Comparison of ENCODE assay signal across 23 cellular contexts in genomic region chr13:52022355-52022754, GRCh38.
"Had no signal": no experiment of that assay in that cellular context is flagged by ENCODE, and none has a peak within 500 bp of the region (broad histone marks: within the 10 kb centered on the region; RNA-seq: fewer than 3 reads in every experiment).

No MANE protein-coding gene starts in this region.

- ATAC-seq: activated naive CD4-positive, alpha-beta T cell treated with anti-CD3 and anti-CD28 coated beads, Interleukin-2, amount 50 U/mL, for 72 hours; activated T-cell treated with anti-CD3 and anti-CD28 coated beads, Interleukin-2, amount 50 U/mL, for 72 hours; esophagus mucosa; WTC11 had no signal

- DNase-seq: activated CD4-positive, alpha-beta memory T cell treated with anti-CD3 and anti-CD28 coated beads, Interleukin-2, amount 10 ng/mL, durations not matched to agents 7 days and 5 days; activated CD4-positive, alpha-beta T cell treated with anti-CD3 and anti-CD28 coated beads for 1 hour; activated CD4-positive, alpha-beta T cell treated with anti-CD3 and anti-CD28 coated beads for 4 hours; activated CD4-positive, alpha-beta T cell treated with anti-CD3 and anti-CD28 coated beads, Interleukin-2, amount 10 ng/mL, durations not matched to agents 7 days and 5 days; activated CD4-positive, alpha-beta T cell treated with anti-CD3 and anti-CD28 coated beads, Interleukin-2, amount 50 U/mL, for 4 hours; activated CD8-positive, alpha-beta memory T cell treated with anti-CD3 and anti-CD28 coated beads, Interleukin-2, amount 50 U/mL, for 48 hours; activated gamma-delta T cell; activated naive CD4-positive, alpha-beta T cell; activated naive CD4-positive, alpha-beta T cell treated with anti-CD3 and anti-CD28 coated beads, Interleukin-2, amount 10 ng/mL, durations not matched to agents 7 days and 5 days; activated naive CD8-positive, alpha-beta T cell treated with anti-CD3 and anti-CD28 coated beads, Interleukin-2, amount 10 ng/mL, durations not matched to agents 7 days and 5 days; activated T-cell treated with anti-CD3 and anti-CD28 coated beads for 4 hours; activated T-cell treated with anti-CD3 and anti-CD28 coated beads, Interleukin-2, amount 50 U/mL, for 24 hours; activated T-cell treated with anti-CD3 and anti-CD28 coated beads, Interleukin-2, amount 50 U/mL, for 72 hours; central memory CD4-positive, alpha-beta T cell; cerebellar nuclear complex; colonic mucosa; effector CD8-positive, alpha-beta T cell; foreskin fibroblast; head of caudate nucleus; T-helper 2 cell had no signal
